2 cellular contexts compared by ENCODE assay signal in genomic region chr11:112499908-112500204, GRCh38.
TF ChIP-seq lines count a peak whose summit lies in the region.

No MANE protein-coding gene starts in this region.

TF ChIP-seq in GM23338, 12 proteins besides CTCF, POLR2A, EP300 and RAD21:
- TF ChIP-seq REST (IDR thresholded peaks at IDR 0.05; ENCODE audit: unreplicated experiment): no peak
- TF ChIP-seq ETS1 (IDR thresholded peaks at IDR 0.05): no peak
- no peak for TF ChIP-seq EZH2 (IDR thresholded peaks at IDR 0.05; ENCODE audit: low read depth, unreplicated experiment)
- no peak for TF ChIP-seq POLR2AphosphoS5 (IDR thresholded peaks at IDR 0.05; ENCODE audit: low read depth)
TF ChIP-seq in GM23338: peak in this region for 0.

TF ChIP-seq in WTC11, 78 proteins besides CTCF, POLR2A, EP300 and RAD21 (continued from another document):
- TF ChIP-seq ZNF671 (CRISPR knock-in tag; IDR thresholded peaks at IDR 0.05) (no peak), TEAD1 (CRISPR knock-in tag; IDR thresholded peaks at IDR 0.05) (no peak), SMAD4 (CRISPR knock-in tag; IDR thresholded peaks at IDR 0.05) (no peak), ZNF423 (CRISPR knock-in tag; IDR thresholded peaks at IDR 0.05) (no peak)
